In the genomic region with DNA sequence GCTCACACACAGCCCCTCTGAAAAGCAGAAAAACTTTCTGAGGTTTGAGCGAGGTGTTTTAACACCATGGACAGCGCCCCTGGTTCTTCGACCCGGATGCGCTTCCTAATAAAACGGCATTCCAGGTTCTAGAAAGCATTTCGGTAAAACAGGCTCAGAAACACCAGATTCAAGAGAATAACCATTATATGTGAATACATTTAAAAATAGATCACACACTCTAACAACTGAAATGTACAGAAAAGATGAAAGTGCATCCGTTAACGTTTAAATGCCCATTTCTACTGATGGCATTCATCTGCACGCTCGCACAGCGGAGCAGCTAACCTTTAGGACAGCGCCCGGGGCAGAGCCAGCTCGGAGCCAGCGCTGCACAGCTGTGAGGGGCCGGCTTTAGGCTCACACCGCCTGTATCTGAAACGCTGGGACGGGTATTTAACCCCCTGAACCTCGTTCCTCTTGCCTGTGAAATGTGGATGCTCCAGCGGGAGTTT, we compare ENCODE assay signal across 9 cellular contexts. TPM values are rescaled to one million over a fixed set of nuclear protein-coding genes. Genes with fewer than 3 reads are reported as not detected.
DNase-seq lines count a peak whose midpoint lies in the region; ATAC-seq and TF ChIP-seq lines count a peak whose summit lies in the region.
"Had no signal": no experiment of that assay in that cellular context is flagged by ENCODE, and none has a peak within 500 bp of the region (broad histone marks: within the 10 kb centered on the region; RNA-seq: fewer than 3 reads in every experiment).

No MANE protein-coding gene starts in this region.

- no peak overlapping the region for H3K27ac Mint-ChIP-seq in activated CD8-positive, alpha-beta memory T cell treated with anti-CD3 and anti-CD28 coated beads, Interleukin-2, amount 10 ng/mL, durations not matched to agents 7 days and 5 days
- H3K27ac Mint-ChIP-seq in chondrocyte (ENCODE audit: unreplicated experiment) = no peak overlapping the region
- H3K27ac Mint-ChIP-seq in CD8-positive, alpha-beta memory T cell = no peak overlapping the region

- no peak overlapping the region for H3K4me3 Mint-ChIP-seq in activated CD8-positive, alpha-beta memory T cell treated with anti-CD3 and anti-CD28 coated beads, Interleukin-2, amount 10 ng/mL, durations not matched to agents 7 days and 5 days
- H3K4me3 Mint-ChIP-seq in chondrocyte (ENCODE audit: unreplicated experiment) = peak overlapping the region; percentile 40
- peak overlapping the region in 3 of 7 donors; percentile 8 to 49 (median 46) for H3K4me3 Mint-ChIP-seq in CD8-positive, alpha-beta memory T cell

- no peaks in the 10 kb centered on the region for H3K4me1 Mint-ChIP-seq in activated CD8-positive, alpha-beta memory T cell treated with anti-CD3 and anti-CD28 coated beads, Interleukin-2, amount 10 ng/mL, durations not matched to agents 7 days and 5 days
- H3K4me1 Mint-ChIP-seq in chondrocyte (ENCODE audit: low read depth) = peaks cover 9% of the 10 kb centered on the region
- H3K4me1 Mint-ChIP-seq in CD8-positive, alpha-beta memory T cell = peaks cover 5 to 10% (median 6%) of the 10 kb centered on the region in 3 donors

- H3K9ac ChIP-seq in subcutaneous abdominal adipose tissue (ENCODE audit: low read length in 5 of 5) = no peak overlapping the region

- DNase-seq in activated CD8-positive, alpha-beta memory T cell treated with anti-CD3 and anti-CD28 coated beads, Interleukin-2, amount 10 ng/mL, durations not matched to agents 7 days and 5 days = no peak
- no peak for DNase-seq in activated CD8-positive, alpha-beta memory T cell treated with anti-CD3 and anti-CD28 coated beads, Interleukin-2, amount 50 U/mL, for 48 hours
- DNase-seq in chondrocyte (ENCODE audit: low spot score) = no peak
- peak; percentile 61 for DNase-seq in kidney tubule cell (ENCODE audit: low spot score)
- no peak for DNase-seq in CD8-positive, alpha-beta memory T cell
- DNase-seq: activated CD4-positive, alpha-beta T cell treated with anti-CD3 and anti-CD28 coated beads for 1 hour had no signal

- no peaks in the 10 kb centered on the region for H3K9me3 ChIP-seq in subcutaneous abdominal adipose tissue (ENCODE audit: control insufficient read depth in 5 of 5, low read length in 5 of 5)
- no peaks in the 10 kb centered on the region for H3K9me3 ChIP-seq in CD8-positive, alpha-beta memory T cell (ENCODE audit: low read length)

- no peaks in the 10 kb centered on the region for H3K9me3 Mint-ChIP-seq in activated CD8-positive, alpha-beta memory T cell treated with anti-CD3 and anti-CD28 coated beads, Interleukin-2, amount 10 ng/mL, durations not matched to agents 7 days and 5 days (ENCODE audit: low read depth)
- no peaks in the 10 kb centered on the region for H3K9me3 Mint-ChIP-seq in chondrocyte (ENCODE audit: low read depth)
- H3K9me3 Mint-ChIP-seq in CD8-positive, alpha-beta memory T cell = peaks cover 0 to 3% (median 0%) of the 10 kb centered on the region in 5 donors

- peak overlapping the region; percentile 53 to 72 (median 62) for H3K4me3 ChIP-seq in subcutaneous abdominal adipose tissue (ENCODE audit: low read depth in 1 of 5, low read length in 5 of 5)
- H3K4me3 ChIP-seq in CD8-positive, alpha-beta memory T cell (ENCODE audit: low read length) = no peak overlapping the region

- POLR2A ChIA-PET in CD8-positive, alpha-beta memory T cell (lab: Charles Lee) = no interaction called here

- H3K27me3 ChIP-seq in subcutaneous abdominal adipose tissue (ENCODE audit: control insufficient read depth in 5 of 5, insufficient read depth in 4 of 5, low read length in 5 of 5) = peaks cover 2 to 9% (median 3%) of the 10 kb centered on the region in 5 donors
- peaks cover 17% of the 10 kb centered on the region for H3K27me3 ChIP-seq in CD8-positive, alpha-beta memory T cell (ENCODE audit: insufficient read depth, low read length, poor library complexity, severe bottlenecking)

- H3K36me3 ChIP-seq in subcutaneous abdominal adipose tissue (ENCODE audit: control insufficient read depth in 5 of 5, insufficient read depth in 5 of 5, low read length in 5 of 5) = no peaks in the 10 kb centered on the region
- no peaks in the 10 kb centered on the region for H3K36me3 ChIP-seq in CD8-positive, alpha-beta memory T cell (ENCODE audit: insufficient read depth, low read length)

- H3K27me3 Mint-ChIP-seq in activated CD8-positive, alpha-beta memory T cell treated with anti-CD3 and anti-CD28 coated beads, Interleukin-2, amount 10 ng/mL, durations not matched to agents 7 days and 5 days = peaks cover 45% of the 10 kb centered on the region
- peaks cover 16% of the 10 kb centered on the region for H3K27me3 Mint-ChIP-seq in chondrocyte (ENCODE audit: low read depth)
- peaks cover 44 to 73% of the 10 kb centered on the region in 2 donors for H3K27me3 Mint-ChIP-seq in CD8-positive, alpha-beta memory T cell

- no peaks in the 10 kb centered on the region for H3K36me3 Mint-ChIP-seq in activated CD8-positive, alpha-beta memory T cell treated with anti-CD3 and anti-CD28 coated beads, Interleukin-2, amount 10 ng/mL, durations not matched to agents 7 days and 5 days
- no peaks in the 10 kb centered on the region for H3K36me3 Mint-ChIP-seq in chondrocyte (ENCODE audit: low read depth)
- no peaks in the 10 kb centered on the region for H3K36me3 Mint-ChIP-seq in CD8-positive, alpha-beta memory T cell

- peaks cover 0 to 6% (median 5%) of the 10 kb centered on the region in 5 donors for H3K4me1 ChIP-seq in subcutaneous abdominal adipose tissue (ENCODE audit: control insufficient read depth in 5 of 5, insufficient read depth in 5 of 5, low read length in 5 of 5)
- no peaks in the 10 kb centered on the region for H3K4me1 ChIP-seq in CD8-positive, alpha-beta memory T cell (ENCODE audit: insufficient read depth, low read length)

- CTCF ChIA-PET in activated CD8-positive, alpha-beta memory T cell treated with anti-CD3 and anti-CD28 coated beads, Interleukin-2, amount 10 ng/mL, durations not matched to agents 7 days and 5 days (lab: Charles Lee) = no interaction called here
- CTCF ChIA-PET in CD8-positive, alpha-beta memory T cell (lab: Charles Lee) = no interaction called here

- TF ChIP-seq CTCF in chondrocyte (IDR thresholded peaks at IDR 0.05) = peak; percentile 14

- ATAC-seq in activated CD8-positive, alpha-beta memory T cell treated with anti-CD3 and anti-CD28 coated beads, Interleukin-2, amount 10 ng/mL, durations not matched to agents 7 days and 5 days = peak; percentile 33
- no peak for ATAC-seq in HG03521 (IDR thresholded peaks at IDR 0.05; ENCODE audit: unreplicated experiment)
- no peak for ATAC-seq in GM21390 (IDR thresholded peaks at IDR 0.05; ENCODE audit: unreplicated experiment)

- no peak overlapping the region for H3K27ac ChIP-seq in subcutaneous abdominal adipose tissue (ENCODE audit: low read depth, low read length)
- no peak overlapping the region for H3K27ac ChIP-seq in CD8-positive, alpha-beta memory T cell (ENCODE audit: low read depth, low read length)

RNA-seq across cellular contexts. Expression of gene TENT4A, which starts 26.3 kb away (rescaled TPM):
- 10 to 100 TPM; 37.4 to 55.3 TPM for total RNA-seq in activated CD8-positive, alpha-beta memory T cell treated with anti-CD3 and anti-CD28 coated beads, Interleukin-2, amount 10 ng/mL, durations not matched to agents 7 days and 5 days
- total RNA-seq in chondrocyte = 21.5 to 28.2 TPM (median 21.7 TPM) in 3 replicates
- 10 to 100 TPM; 25.6 to 28.4 TPM for total RNA-seq in CD8-positive, alpha-beta memory T cell
- polyA plus RNA-seq in CD8-positive, alpha-beta memory T cell = 1.1 TPM

RNA-seq across cellular contexts. Expression of gene SRD5A1, which starts 53.7 kb away (rescaled TPM):
- total RNA-seq in activated CD8-positive, alpha-beta memory T cell treated with anti-CD3 and anti-CD28 coated beads, Interleukin-2, amount 10 ng/mL, durations not matched to agents 7 days and 5 days = 10 to 100 TPM; 11.0 to 16.2 TPM
- total RNA-seq in chondrocyte = 21.4 to 34.8 TPM (median 32.3 TPM) in 3 replicates
- 10 to 100 TPM; 16.2 to 17.1 TPM for total RNA-seq in CD8-positive, alpha-beta memory T cell
- 7.2 TPM for polyA plus RNA-seq in CD8-positive, alpha-beta memory T cell

RNA-seq across cellular contexts. Expression of gene NSUN2, which starts 54.1 kb away (rescaled TPM):
- 100 to 1,000 TPM in 1 of 2 experiments, 10 to 100 TPM in 1; 79.8 to 111 TPM for total RNA-seq in activated CD8-positive, alpha-beta memory T cell treated with anti-CD3 and anti-CD28 coated beads, Interleukin-2, amount 10 ng/mL, durations not matched to agents 7 days and 5 days
- total RNA-seq in chondrocyte = 45.0 to 50.4 TPM (median 48.7 TPM) in 3 replicates
- 100 to 1,000 TPM; 120 to 124 TPM for total RNA-seq in CD8-positive, alpha-beta memory T cell
- 40.5 TPM for polyA plus RNA-seq in CD8-positive, alpha-beta memory T cell
